In the genomic region with DNA sequence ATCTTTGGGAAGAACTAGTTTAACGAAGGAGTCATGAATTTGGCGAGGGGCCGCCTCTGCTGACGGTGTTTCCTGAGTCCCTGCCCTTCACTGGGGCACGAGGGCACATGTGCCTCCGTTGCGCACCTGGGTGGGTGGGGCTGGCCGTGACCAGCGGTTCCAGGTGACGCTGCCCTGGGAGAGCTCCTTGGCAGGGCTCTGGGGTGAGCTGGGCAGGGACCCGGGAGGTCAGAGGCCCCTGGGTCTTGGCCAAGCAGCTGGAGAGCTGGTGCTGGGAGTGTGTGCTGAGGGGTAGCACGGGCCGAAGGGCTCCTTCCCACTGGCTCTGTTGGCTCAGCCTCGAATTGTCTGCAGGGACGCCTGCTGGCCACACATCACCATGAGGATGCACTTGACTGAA, we compare ENCODE assay signal across 17 cellular contexts.
DNase-seq lines count a peak whose midpoint lies in the region; ATAC-seq and TF ChIP-seq lines count a peak whose summit lies in the region.
"Had no signal": no experiment of that assay in that cellular context is flagged by ENCODE, and none has a peak within 500 bp of the region (broad histone marks: within the 10 kb centered on the region; RNA-seq: fewer than 3 reads in every experiment).

No MANE protein-coding gene starts in this region.

- intact Hi-C loops in cardiac septum (cut with DNase I) (no loop called here), Right ventricle myocardium superior (cut with DNase I) (no loop called here), spleen (cut with DNase I; ENCODE audit: low total_unique reads) (no loop called here)

- H2BK120ac ChIP-seq in neuronal stem cell (ENCODE audit: low read depth, low read length), result no peak overlapping the region

- H3K14ac ChIP-seq in neuronal stem cell (ENCODE audit: low read length), result no peak overlapping the region

- H3K4me1 ChIP-seq in neuronal stem cell (ENCODE audit: control insufficient read depth in 2 of 2, insufficient read depth in 1 of 2, low read depth in 1 of 2, low read length in 2 of 2) (no peaks in the 10 kb centered on the region), spleen (peaks cover 0 to 12% (median 5%) of the 10 kb centered on the region in 6 donors)
- H3K4me1 ChIP-seq: Caco-2 had no signal

- no peak overlapping the region for H2BK15ac ChIP-seq in neuronal stem cell (ENCODE audit: low read length)

- ATAC-seq in Right ventricle myocardium superior (ENCODE audit: poor library complexity), result no peak
- ATAC-seq: CD8-positive, alpha-beta T cell; GM23338; HCT116 had no signal

- H3K9ac ChIP-seq in neuronal stem cell (ENCODE audit: low read depth, low read length, poor library complexity), result peak overlapping the region; percentile 9
- H3K9ac ChIP-seq: BLaER1 had no signal

- no peak overlapping the region for H3K18ac ChIP-seq in neuronal stem cell (ENCODE audit: low read length)

- no peak overlapping the region for H3K4me2 ChIP-seq in neuronal stem cell (ENCODE audit: insufficient read depth, low read length, poor library complexity, severe bottlenecking)
- H3K4me2 ChIP-seq: BLaER1, GM23338 had no signal

- no peak for TF ChIP-seq CTCF in spleen (IDR thresholded peaks at IDR 0.05 in 8 of 11, conservative IDR thresholded peaks at IDR 0.05 in 3 of 11)

- H3K4me3 ChIP-seq in neuronal stem cell (ENCODE audit: low read length in 2 of 2), result no peak overlapping the region
- H3K4me3 ChIP-seq in spleen, result no peak overlapping the region
- H3K4me3 ChIP-seq: BLaER1, GM23338 had no signal

- H3K27ac ChIP-seq in neuronal stem cell (replicated peaks; ENCODE audit: low read length), result no peak overlapping the region
- H3K27ac ChIP-seq in spleen, result no peak overlapping the region
- H3K27ac ChIP-seq: 22Rv1, BLaER1, C4-2B had no signal

- H3K79me1 ChIP-seq in neuronal stem cell (ENCODE audit: low read depth, low read length), result no peaks in the 10 kb centered on the region

- H4K8ac ChIP-seq in neuronal stem cell (ENCODE audit: low read depth, low read length), result no peak overlapping the region

- peak; percentile 36 for DNase-seq in cardiac septum (ENCODE audit: low spot score)
- DNase-seq in Right ventricle myocardium superior, result no peak
- DNase-seq in neuronal stem cell (ENCODE audit: low spot score), result no peak
- DNase-seq in spleen, result peak; percentile 63
- DNase-seq in SK-N-DZ (ENCODE audit: low spot score), result no peak
- no peak for DNase-seq in NCI-H1694 treated with DMSO at 0.1 percent for 48 hours (lab: John Stamatoyannopoulos, UW)
- DNase-seq: Caco-2; CD4-positive, CD25-positive, alpha-beta regulatory T cell; CD8-positive, alpha-beta T cell; DMS153; DND-41; H9 had no signal

- H3K36me3 ChIP-seq in neuronal stem cell (replicated peaks in 1 of 2; ENCODE audit: control insufficient read depth in 2 of 2, insufficient read depth in 2 of 2, low read length in 2 of 2), result no peaks in the 10 kb centered on the region
- peaks cover 0 to 67% (median 0%) of the 10 kb centered on the region in 6 donors for H3K36me3 ChIP-seq in spleen

- H3K27me3 ChIP-seq in neuronal stem cell (ENCODE audit: control insufficient read depth in 3 of 3, insufficient read depth in 3 of 3, low read depth in 1 of 3, low read length in 3 of 3) (no peaks in the 10 kb centered on the region), spleen (replicated peaks in 1 of 7) (no peaks in the 10 kb centered on the region)
- H3K27me3 ChIP-seq: BLaER1 had no signal

- no peak overlapping the region for H2BK12ac ChIP-seq in neuronal stem cell (ENCODE audit: low read length)

- H2BK5ac ChIP-seq in neuronal stem cell (ENCODE audit: low read length), result no peak overlapping the region

- H3K23ac ChIP-seq in neuronal stem cell (ENCODE audit: low read depth, low read length, poor library complexity), result peak overlapping the region; percentile 10

- H4K91ac ChIP-seq in neuronal stem cell (ENCODE audit: low read depth, low read length, poor library complexity), result no peak overlapping the region

- peaks cover 0 to 2% of the 10 kb centered on the region in 2 donors for H3K9me3 ChIP-seq in neuronal stem cell (replicated peaks in 1 of 2; ENCODE audit: control insufficient read depth in 2 of 2, insufficient read depth in 1 of 2, low read depth in 1 of 2, low read length in 2 of 2)
- peaks cover 0 to 4% (median 0%) of the 10 kb centered on the region in 8 donors for H3K9me3 ChIP-seq in spleen
- H3K9me3 ChIP-seq: Caco-2 had no signal

- no peak for TF ChIP-seq POLR2A in spleen (IDR thresholded peaks at IDR 0.05)

- no CpG with 5 or more reads among the region's 15 CpGs for WGBS in neuronal stem cell (ENCODE audit: extremely low coverage in 2 of 2, insufficient read length in 2 of 2, insufficient replicate concordance in 1 of 2), 2 donors
- WGBS in spleen, 5 donors, result 85 to 98% (median 93%) methylated on average over 15 of the region's 15 CpGs

- no peak overlapping the region for H3K4ac ChIP-seq in neuronal stem cell (ENCODE audit: low read length)

- H2AFZ ChIP-seq in neuronal stem cell (ENCODE audit: low read length), result no peak overlapping the region
- H2AFZ ChIP-seq: GM23338 had no signal

- H2AK5ac ChIP-seq in neuronal stem cell (ENCODE audit: low read depth, low read length), result no peak overlapping the region

Comparison
In these comparisons a context has a peak if more than half of its experiments do, and no peak if none do; other contexts are left out.
1. DNase-seq: peak in cardiac septum (single experiment) and spleen (single experiment); none in Right ventricle myocardium superior (single experiment), neuronal stem cell (single experiment), SK-N-DZ (single experiment) and NCI-H1694 treated with DMSO at 0.1 percent for 48 hours (single experiment).